ENCODE assay signal across 1 cellular context in genomic region chr11:47143322-47143721, GRCh38.
TF ChIP-seq lines count a peak whose summit lies in the region.

No MANE protein-coding gene starts in this region.

TF ChIP-seq in SK-N-SH, 30 proteins besides CTCF, POLR2A, EP300 and RAD21 (continued from another document):
- TF ChIP-seq, protein P1, sequence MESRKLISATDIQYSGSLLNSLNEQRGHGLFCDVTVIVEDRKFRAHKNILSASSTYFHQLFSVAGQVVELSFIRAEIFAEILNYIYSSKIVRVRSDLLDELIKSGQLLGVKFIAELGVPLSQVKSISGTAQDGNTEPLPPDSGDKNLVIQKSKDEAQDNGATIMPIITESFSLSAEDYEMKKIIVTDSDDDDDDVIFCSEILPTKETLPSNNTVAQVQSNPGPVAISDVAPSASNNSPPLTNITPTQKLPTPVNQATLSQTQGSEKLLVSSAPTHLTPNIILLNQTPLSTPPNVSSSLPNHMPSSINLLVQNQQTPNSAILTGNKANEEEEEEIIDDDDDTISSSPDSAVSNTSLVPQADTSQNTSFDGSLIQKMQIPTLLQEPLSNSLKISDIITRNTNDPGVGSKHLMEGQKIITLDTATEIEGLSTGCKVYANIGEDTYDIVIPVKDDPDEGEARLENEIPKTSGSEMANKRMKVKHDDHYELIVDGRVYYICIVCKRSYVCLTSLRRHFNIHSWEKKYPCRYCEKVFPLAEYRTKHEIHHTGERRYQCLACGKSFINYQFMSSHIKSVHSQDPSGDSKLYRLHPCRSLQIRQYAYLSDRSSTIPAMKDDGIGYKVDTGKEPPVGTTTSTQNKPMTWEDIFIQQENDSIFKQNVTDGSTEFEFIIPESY (IDR thresholded peaks at IDR 0.05; ENCODE audit: borderline replicate concordance, low read depth) = no peak
- TF ChIP-seq USF1 (IDR thresholded peaks at IDR 0.05; ENCODE audit: borderline replicate concordance, low read depth) (no peak), ELF1 (IDR thresholded peaks at IDR 0.05) (no peak), GATA2 (CRISPR knock-in tag; IDR thresholded peaks at IDR 0.05) (no peak), RCOR1 (IDR thresholded peaks at IDR 0.05; ENCODE audit: low read length) (peak; percentile 76), USF2 (IDR thresholded peaks at IDR 0.05; ENCODE audit: borderline replicate concordance, low read depth, low read length) (no peak), EZH2phosphoT487 (IDR thresholded peaks at IDR 0.05; ENCODE audit: borderline replicate concordance, low read depth) (no peak), FOXM1 (IDR thresholded peaks at IDR 0.05; ENCODE audit: low read depth) (no peak), FOXJ3 (CRISPR knock-in tag; IDR thresholded peaks at IDR 0.05) (no peak), RXRA (IDR thresholded peaks at IDR 0.05; ENCODE audit: borderline replicate concordance, low read depth) (no peak), MEF2A (IDR thresholded peaks at IDR 0.05; ENCODE audit: borderline replicate concordance, low read depth) (no peak), FOSL2 (IDR thresholded peaks at IDR 0.05; ENCODE audit: borderline replicate concordance, low read depth) (peak; percentile 45; the same call in 1 of the 2 replicates), GABPA (IDR thresholded peaks at IDR 0.05; ENCODE audit: low read depth) (no peak), CHD2 (IDR thresholded peaks at IDR 0.05; ENCODE audit: low read length, partially characterized antibody) (peak; percentile 33), TAF1 (IDR thresholded peaks at IDR 0.05; ENCODE audit: borderline replicate concordance, low read depth, low read length) (no peak), JUND (IDR thresholded peaks at IDR 0.05) (peak; percentile 53), MXI1 (IDR thresholded peaks at IDR 0.05; ENCODE audit: low read depth, low read length) (peak; percentile 66; the same call in 1 of the 2 replicates), NFIC (IDR thresholded peaks at IDR 0.05; ENCODE audit: borderline replicate concordance) (0 out of 2 replicates have a peak, but pooled peaks have one; percentile 16), NRF1 (IDR thresholded peaks at IDR 0.05; ENCODE audit: low read depth, low read length) (no peak), TEAD4 (IDR thresholded peaks at IDR 0.05; ENCODE audit: borderline replicate concordance, insufficient read depth) (no peak), SMC3 (IDR thresholded peaks at IDR 0.05; ENCODE audit: low read depth, low read length) (no peak), YY1 (IDR thresholded peaks at IDR 0.05; ENCODE audit: low read depth) (peak; percentile 26; the same call in 1 of the 2 replicates), RFX5 (IDR thresholded peaks at IDR 0.05; ENCODE audit: low read length) (no peak), SIN3A (IDR thresholded peaks at IDR 0.05; ENCODE audit: borderline replicate concordance, low read depth, low read length) (no peak)
- TF ChIP-seq, protein P2, sequence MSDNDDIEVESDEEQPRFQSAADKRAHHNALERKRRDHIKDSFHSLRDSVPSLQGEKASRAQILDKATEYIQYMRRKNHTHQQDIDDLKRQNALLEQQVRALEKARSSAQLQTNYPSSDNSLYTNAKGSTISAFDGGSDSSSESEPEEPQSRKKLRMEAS (IDR thresholded peaks at IDR 0.05; ENCODE audit: low read depth) = peak; percentile 84
- TF ChIP-seq, protein P3, sequence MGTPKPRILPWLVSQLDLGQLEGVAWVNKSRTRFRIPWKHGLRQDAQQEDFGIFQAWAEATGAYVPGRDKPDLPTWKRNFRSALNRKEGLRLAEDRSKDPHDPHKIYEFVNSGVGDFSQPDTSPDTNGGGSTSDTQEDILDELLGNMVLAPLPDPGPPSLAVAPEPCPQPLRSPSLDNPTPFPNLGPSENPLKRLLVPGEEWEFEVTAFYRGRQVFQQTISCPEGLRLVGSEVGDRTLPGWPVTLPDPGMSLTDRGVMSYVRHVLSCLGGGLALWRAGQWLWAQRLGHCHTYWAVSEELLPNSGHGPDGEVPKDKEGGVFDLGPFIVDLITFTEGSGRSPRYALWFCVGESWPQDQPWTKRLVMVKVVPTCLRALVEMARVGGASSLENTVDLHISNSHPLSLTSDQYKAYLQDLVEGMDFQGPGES (IDR thresholded peaks at IDR 0.05; ENCODE audit: low read depth, low read length) = no peak
- TF ChIP-seq, protein P4, sequence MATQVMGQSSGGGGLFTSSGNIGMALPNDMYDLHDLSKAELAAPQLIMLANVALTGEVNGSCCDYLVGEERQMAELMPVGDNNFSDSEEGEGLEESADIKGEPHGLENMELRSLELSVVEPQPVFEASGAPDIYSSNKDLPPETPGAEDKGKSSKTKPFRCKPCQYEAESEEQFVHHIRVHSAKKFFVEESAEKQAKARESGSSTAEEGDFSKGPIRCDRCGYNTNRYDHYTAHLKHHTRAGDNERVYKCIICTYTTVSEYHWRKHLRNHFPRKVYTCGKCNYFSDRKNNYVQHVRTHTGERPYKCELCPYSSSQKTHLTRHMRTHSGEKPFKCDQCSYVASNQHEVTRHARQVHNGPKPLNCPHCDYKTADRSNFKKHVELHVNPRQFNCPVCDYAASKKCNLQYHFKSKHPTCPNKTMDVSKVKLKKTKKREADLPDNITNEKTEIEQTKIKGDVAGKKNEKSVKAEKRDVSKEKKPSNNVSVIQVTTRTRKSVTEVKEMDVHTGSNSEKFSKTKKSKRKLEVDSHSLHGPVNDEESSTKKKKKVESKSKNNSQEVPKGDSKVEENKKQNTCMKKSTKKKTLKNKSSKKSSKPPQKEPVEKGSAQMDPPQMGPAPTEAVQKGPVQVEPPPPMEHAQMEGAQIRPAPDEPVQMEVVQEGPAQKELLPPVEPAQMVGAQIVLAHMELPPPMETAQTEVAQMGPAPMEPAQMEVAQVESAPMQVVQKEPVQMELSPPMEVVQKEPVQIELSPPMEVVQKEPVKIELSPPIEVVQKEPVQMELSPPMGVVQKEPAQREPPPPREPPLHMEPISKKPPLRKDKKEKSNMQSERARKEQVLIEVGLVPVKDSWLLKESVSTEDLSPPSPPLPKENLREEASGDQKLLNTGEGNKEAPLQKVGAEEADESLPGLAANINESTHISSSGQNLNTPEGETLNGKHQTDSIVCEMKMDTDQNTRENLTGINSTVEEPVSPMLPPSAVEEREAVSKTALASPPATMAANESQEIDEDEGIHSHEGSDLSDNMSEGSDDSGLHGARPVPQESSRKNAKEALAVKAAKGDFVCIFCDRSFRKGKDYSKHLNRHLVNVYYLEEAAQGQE (IDR thresholded peaks at IDR 0.05; ENCODE audit: low read depth, low read length) = no peak
- TF ChIP-seq, protein P5, sequence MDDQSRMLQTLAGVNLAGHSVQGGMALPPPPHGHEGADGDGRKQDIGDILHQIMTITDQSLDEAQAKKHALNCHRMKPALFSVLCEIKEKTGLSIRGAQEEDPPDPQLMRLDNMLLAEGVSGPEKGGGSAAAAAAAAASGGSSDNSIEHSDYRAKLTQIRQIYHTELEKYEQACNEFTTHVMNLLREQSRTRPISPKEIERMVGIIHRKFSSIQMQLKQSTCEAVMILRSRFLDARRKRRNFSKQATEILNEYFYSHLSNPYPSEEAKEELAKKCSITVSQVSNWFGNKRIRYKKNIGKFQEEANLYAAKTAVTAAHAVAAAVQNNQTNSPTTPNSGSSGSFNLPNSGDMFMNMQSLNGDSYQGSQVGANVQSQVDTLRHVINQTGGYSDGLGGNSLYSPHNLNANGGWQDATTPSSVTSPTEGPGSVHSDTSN (IDR thresholded peaks at IDR 0.05) = no peak
TF ChIP-seq in SK-N-SH: peak in this region for 10.
